ENCODE assay signal across 15 cellular contexts in the genomic region with DNA sequence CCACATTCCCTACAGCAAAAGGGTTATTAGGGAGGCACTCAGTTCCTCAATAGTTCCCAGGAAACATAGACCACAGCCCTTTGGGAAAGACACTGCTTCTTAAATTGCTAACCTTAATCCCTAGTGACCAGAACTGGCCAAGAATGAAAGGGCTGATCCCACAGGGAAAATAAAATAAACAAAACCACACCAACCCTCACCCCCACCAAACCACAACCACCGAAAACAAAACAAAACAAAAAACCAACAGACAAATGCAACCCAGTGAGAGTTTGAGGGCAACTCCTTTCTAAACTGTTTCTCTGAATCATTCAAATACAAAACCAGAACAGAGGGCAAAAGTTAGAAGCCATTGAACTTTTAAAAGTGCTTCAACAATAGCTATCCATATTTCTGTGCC. TPM values are rescaled to one million over a fixed set of nuclear protein-coding genes. Genes with fewer than 3 reads are reported as not detected.
DNase-seq lines count a peak whose midpoint lies in the region; ATAC-seq and FAIRE-seq lines count a peak whose summit lies in the region.
"Had no signal": no experiment of that assay in that cellular context is flagged by ENCODE, and none has a peak within 500 bp of the region (broad histone marks: within the 10 kb centered on the region; RNA-seq: fewer than 3 reads in every experiment).

No MANE protein-coding gene starts in this region.

- H3K27ac Mint-ChIP-seq in stimulated activated naive CD8-positive, alpha-beta T cell treated with anti-CD3 and anti-CD28 coated beads, Interleukin-15, Interleukin-2, amounts not matched to agents 100 ng/mL and 50 ng/mL, for 24 hours = peak overlapping the region; percentile 11
- no peak overlapping the region for H3K27ac Mint-ChIP-seq in activated naive CD8-positive, alpha-beta T cell treated with anti-CD3 and anti-CD28 coated beads for 36 hours
- H3K27ac Mint-ChIP-seq: activated CD8-positive, alpha-beta memory T cell treated with anti-CD3 and anti-CD28 coated beads, Interleukin-2, amount 10 ng/mL, durations not matched to agents 7 days and 5 days; immature natural killer cell; nephron had no signal

- no peaks in the 10 kb centered on the region for H3K9me3 Mint-ChIP-seq in stimulated activated naive CD8-positive, alpha-beta T cell treated with anti-CD3 and anti-CD28 coated beads, Interleukin-15, Interleukin-2, amounts not matched to agents 100 ng/mL and 50 ng/mL, for 24 hours
- no peaks in the 10 kb centered on the region for H3K9me3 Mint-ChIP-seq in activated naive CD8-positive, alpha-beta T cell treated with anti-CD3 and anti-CD28 coated beads for 36 hours
- H3K9me3 Mint-ChIP-seq: immature natural killer cell, nephron had no signal

- peaks cover 43% of the 10 kb centered on the region for H3K27me3 Mint-ChIP-seq in stimulated activated naive CD8-positive, alpha-beta T cell treated with anti-CD3 and anti-CD28 coated beads, Interleukin-15, Interleukin-2, amounts not matched to agents 100 ng/mL and 50 ng/mL, for 24 hours
- H3K27me3 Mint-ChIP-seq in activated naive CD8-positive, alpha-beta T cell treated with anti-CD3 and anti-CD28 coated beads for 36 hours = peaks cover 16% of the 10 kb centered on the region

- no peak for DNase-seq in stimulated activated naive CD8-positive, alpha-beta T cell treated with anti-CD3 and anti-CD28 coated beads, Interleukin-15, Interleukin-2, amounts not matched to agents 100 U/mL and 50 U/mL, for 24 hours
- DNase-seq in NCI-H226 = peak; percentile 35
- DNase-seq in fibroblast of peridontal ligament (ENCODE audit: extremely low read depth) = peak; percentile 84
- peak; percentile 20 for DNase-seq in urothelium cell line (ENCODE audit: low spot score)
- DNase-seq in activated naive CD8-positive, alpha-beta T cell treated with anti-CD3 and anti-CD28 coated beads for 36 hours = no peak
- no peak for DNase-seq in left lobe of liver (ENCODE audit: low spot score)
- DNase-seq in NCI-H146 (lab: John Stamatoyannopoulos, UW) = no peak
- DNase-seq: activated CD8-positive, alpha-beta memory T cell treated with anti-CD3 and anti-CD28 coated beads, Interleukin-2, amount 10 ng/mL, durations not matched to agents 7 days and 5 days; adrenal gland; GDM1; immature natural killer cell; NCI-H1417 had no signal

- no peaks in the 10 kb centered on the region for H3K36me3 Mint-ChIP-seq in stimulated activated naive CD8-positive, alpha-beta T cell treated with anti-CD3 and anti-CD28 coated beads, Interleukin-15, Interleukin-2, amounts not matched to agents 100 ng/mL and 50 ng/mL, for 24 hours (ENCODE audit: low read depth)
- H3K36me3 Mint-ChIP-seq in activated naive CD8-positive, alpha-beta T cell treated with anti-CD3 and anti-CD28 coated beads for 36 hours = no peaks in the 10 kb centered on the region
- H3K36me3 Mint-ChIP-seq: activated CD8-positive, alpha-beta memory T cell treated with anti-CD3 and anti-CD28 coated beads, Interleukin-2, amount 10 ng/mL, durations not matched to agents 7 days and 5 days; immature natural killer cell had no signal

- no peak for FAIRE-seq in urothelium cell line (lab: Jason Lieb, UNC)

- H3K4me3 Mint-ChIP-seq in stimulated activated naive CD8-positive, alpha-beta T cell treated with anti-CD3 and anti-CD28 coated beads, Interleukin-15, Interleukin-2, amounts not matched to agents 100 ng/mL and 50 ng/mL, for 24 hours = no peak overlapping the region
- H3K4me3 Mint-ChIP-seq in activated naive CD8-positive, alpha-beta T cell treated with anti-CD3 and anti-CD28 coated beads for 36 hours = no peak overlapping the region
- H3K4me3 Mint-ChIP-seq: activated CD8-positive, alpha-beta memory T cell treated with anti-CD3 and anti-CD28 coated beads, Interleukin-2, amount 10 ng/mL, durations not matched to agents 7 days and 5 days; immature natural killer cell; nephron had no signal

- ATAC-seq in stimulated activated naive CD8-positive, alpha-beta T cell treated with anti-CD3 and anti-CD28 coated beads, Interleukin-15, Interleukin-2, amounts not matched to agents 100 U/mL and 50 U/mL, for 24 hours = no peak
- no peak for ATAC-seq in left lobe of liver
- ATAC-seq: activated CD8-positive, alpha-beta memory T cell treated with anti-CD3 and anti-CD28 coated beads, Interleukin-2, amount 10 ng/mL, durations not matched to agents 7 days and 5 days had no signal

- H3K4me1 Mint-ChIP-seq in stimulated activated naive CD8-positive, alpha-beta T cell treated with anti-CD3 and anti-CD28 coated beads, Interleukin-15, Interleukin-2, amounts not matched to agents 100 ng/mL and 50 ng/mL, for 24 hours (ENCODE audit: low read depth) = no peaks in the 10 kb centered on the region
- no peaks in the 10 kb centered on the region for H3K4me1 Mint-ChIP-seq in activated naive CD8-positive, alpha-beta T cell treated with anti-CD3 and anti-CD28 coated beads for 36 hours
- H3K4me1 Mint-ChIP-seq: immature natural killer cell, nephron had no signal

RNA-seq across cellular contexts. Expression of gene NAV2, which starts 57.2 kb away (rescaled TPM):
- total RNA-seq in activated naive CD8-positive, alpha-beta T cell treated with anti-CD3 and anti-CD28 coated beads for 36 hours = under 1 TPM; 0.14 to 0.20 TPM
- total RNA-seq in left lobe of liver = 32.0 TPM
- total RNA-seq: A673 had no signal

Comparison
In these comparisons a context has a peak if more than half of its experiments do, and no peak if none do; other contexts are left out.
1. DNase-seq: peak in NCI-H226 (single experiment), fibroblast of peridontal ligament (single experiment) and urothelium cell line (single experiment); none in stimulated activated naive CD8-positive, alpha-beta T cell treated with anti-CD3 and anti-CD28 coated beads, Interleukin-15, Interleukin-2, amounts not matched to agents 100 U/mL and 50 U/mL, for 24 hours (single experiment), activated naive CD8-positive, alpha-beta T cell treated with anti-CD3 and anti-CD28 coated beads for 36 hours (single experiment), left lobe of liver (single experiment) and NCI-H146 (single experiment).
2. RNA of gene NAV2, which starts 57.2 kb away (total RNA-seq): 32.0 TPM in left lobe of liver (single experiment); 0.14 to 0.20 TPM in activated naive CD8-positive, alpha-beta T cell treated with anti-CD3 and anti-CD28 coated beads for 36 hours; every median in the first group is over 10 times any median in the second.